ENCODE assay signal across 19 cellular contexts in the genomic region with DNA sequence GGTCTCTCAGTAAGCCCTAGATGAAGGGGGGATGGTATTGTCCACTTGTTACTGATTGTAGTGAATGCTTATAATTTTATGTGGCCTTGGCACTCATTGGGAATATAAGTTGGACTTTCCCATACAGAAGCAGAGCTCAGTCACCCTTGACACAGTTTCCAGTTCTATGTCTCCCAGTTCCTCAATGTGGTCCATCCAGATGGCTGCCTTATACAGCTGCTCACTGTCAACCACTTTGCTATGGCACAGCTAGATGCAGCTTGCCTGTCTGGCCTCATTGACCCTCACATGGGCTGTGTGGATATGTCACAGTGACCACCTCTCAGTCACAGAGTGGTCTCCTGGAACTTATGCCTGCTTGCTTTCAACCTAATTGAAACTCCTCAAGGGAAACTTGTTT. TPM values are rescaled to one million over a fixed set of nuclear protein-coding genes. Genes with fewer than 3 reads are reported as not detected.
A peak's percentile ranks its signal among the peaks of the same experiment; 100 is the strongest.
DNase-seq lines count a peak whose midpoint lies in the region; ATAC-seq, FAIRE-seq and TF ChIP-seq lines count a peak whose summit lies in the region.
"Had no signal": no experiment of that assay in that cellular context is flagged by ENCODE, and none has a peak within 500 bp of the region (broad histone marks: within the 10 kb centered on the region; RNA-seq: fewer than 3 reads in every experiment).

No MANE protein-coding gene starts in this region.

- DNase-seq in MV-4-11 (lab: John Stamatoyannopoulos, UW) (peak; percentile 74), GM12878 (ENCODE audit: low read depth, low spot score) (no peak), neural crest cell (ENCODE audit: low read depth, low spot score) (no peak), chondrocyte (ENCODE audit: low spot score) (no peak)
- no peak for DNase-seq in activated CD4-positive, CD25-positive, alpha-beta regulatory T cell treated with anti-CD3 and anti-CD28 coated beads, Interleukin-2, amount 50 U/mL, for 72 hours
- DNase-seq: BE2C; C1 segment of cervical spinal cord; CD4-positive, alpha-beta memory T cell; DMS153; DMS79 treated with DMSO at 0.1 percent for 48 hours; GF-D8; HCEC 1CT had no signal

- no peak overlapping the region for H2AFZ ChIP-seq in GM12878 (ENCODE audit: control insufficient read depth, low read depth, low read length)
- H2AFZ ChIP-seq: GM23338 had no signal

- H3K4me3 ChIP-seq in GM12878 = no peak overlapping the region
- H3K4me3 ChIP-seq: GM23338 had no signal

- ATAC-seq in GM12878 (no peak), GM18868 (IDR thresholded peaks at IDR 0.05; ENCODE audit: unreplicated experiment) (no peak), GM19328 (IDR thresholded peaks at IDR 0.05; ENCODE audit: unreplicated experiment) (no peak)
- ATAC-seq: GM23338 had no signal

- no peak for TF ChIP-seq RAD21 in GM12878 (IDR thresholded peaks at IDR 0.05; ENCODE audit: insufficient read depth, low read depth, low read length)

- no peaks in the 10 kb centered on the region for H3K27me3 ChIP-seq in GM12878 (replicated peaks in 1 of 2; ENCODE audit: control insufficient read depth in 2 of 2, insufficient read depth in 2 of 2, low read length in 1 of 2)
- H3K27me3 ChIP-seq: BE2C had no signal

- H3K27ac Mint-ChIP-seq in neural crest cell (ENCODE audit: unreplicated experiment) (peak overlapping the region; percentile 86), chondrocyte (ENCODE audit: unreplicated experiment) (no peak overlapping the region)
- H3K27ac Mint-ChIP-seq: GM23338 had no signal

- H3K4me3 Mint-ChIP-seq in neural crest cell (no peak overlapping the region), chondrocyte (ENCODE audit: unreplicated experiment) (no peak overlapping the region)
- H3K4me3 Mint-ChIP-seq: CD4-positive, alpha-beta memory T cell; GM23338 had no signal

- SMC1A ChIA-PET in GM12878 (lab: Charles Lee; ENCODE audit: uncharacterized antibody, unreplicated experiment) = interaction anchor here (0.6 to 1.2 kb wide), 3 partner anchors 12 to 177 kb away, joined by 3 read pairs; no protein-coding TSS in a partner anchor

- H3K27ac ChIP-seq in C4-2B = peak overlapping the region; percentile 38; the same call in 1 of the 2 replicates
- no peak overlapping the region for H3K27ac ChIP-seq in GM12878 (ENCODE audit: control insufficient read depth, insufficient read depth)
- H3K27ac ChIP-seq: HL-60 had no signal

- TF ChIP-seq CTCF in C4-2B (conservative IDR thresholded peaks at IDR 0.05) (no peak), GM12878 (IDR thresholded peaks at IDR 0.05 in 2 of 3, conservative IDR thresholded peaks at IDR 0.05 in 1 of 3; ENCODE audit: control insufficient read depth in 2 of 3, extremely low read depth in 1 of 3, insufficient read depth in 1 of 3, low read depth in 3 of 3, low read length in 3 of 3) (no peak), neural crest cell (conservative IDR thresholded peaks at IDR 0.05) (no peak), chondrocyte (IDR thresholded peaks at IDR 0.05) (no peak)

- no peaks in the 10 kb centered on the region for H3K4me1 ChIP-seq in GM12878 (ENCODE audit: control insufficient read depth, insufficient read depth, low read length)
- H3K4me1 ChIP-seq: BE2C had no signal

- RAD21 ChIA-PET in GM12878 (lab: Charles Lee; ENCODE audit: unreplicated experiment) = interaction anchor here (0.6 kb wide), 1 partner anchor 702 kb away, joined by 3 read pairs; no protein-coding TSS in a partner anchor

- no peaks in the 10 kb centered on the region for H3K79me2 ChIP-seq in GM12878 (ENCODE audit: control insufficient read depth, insufficient read depth, low read length)

- no peaks in the 10 kb centered on the region for H3K9me3 ChIP-seq in GM12878 (replicated peaks; ENCODE audit: control insufficient read depth, insufficient read depth, low read length)
- H3K9me3 ChIP-seq: BE2C had no signal

- TF ChIP-seq POLR2A in GM12878 (IDR thresholded peaks at IDR 0.05; ENCODE audit: low read depth, low read length) = no peak

- CTCF ChIA-PET in GM12878 (lab: Yijun Ruan, JAX) = interaction anchor here (1.3 kb wide), 1 partner anchor 177 kb away, joined by 3 read pairs; no protein-coding TSS in a partner anchor

- H3K9ac ChIP-seq in GM12878 (ENCODE audit: control insufficient read depth, insufficient read depth, low read length) = no peak overlapping the region

- H3K36me3 Mint-ChIP-seq in neural crest cell (ENCODE audit: low read depth) (peaks cover 21% of the 10 kb centered on the region), chondrocyte (ENCODE audit: low read depth) (peaks cover 29% of the 10 kb centered on the region)

- no TSS peak for BruUV-seq in GM12878 (replicated peaks; lab: Mats Ljungman, UMichigan)

- H3K4me1 Mint-ChIP-seq in neural crest cell = no peaks in the 10 kb centered on the region
- no peaks in the 10 kb centered on the region for H3K4me1 Mint-ChIP-seq in chondrocyte (ENCODE audit: low read depth)
- H3K4me1 Mint-ChIP-seq: GM23338 had no signal

- no peak for FAIRE-seq in GM12878 (lab: Jason Lieb, UNC)
- FAIRE-seq: GM18507, H54 had no signal

- H3K4me2 ChIP-seq in GM12878 (ENCODE audit: control insufficient read depth, insufficient read depth) = no peak overlapping the region
- H3K4me2 ChIP-seq: GM23338 had no signal

- H4K20me1 ChIP-seq in GM12878 (ENCODE audit: control insufficient read depth, insufficient read depth) = no peaks in the 10 kb centered on the region

- H3K36me3 ChIP-seq in GM12878 (ENCODE audit: control insufficient read depth in 2 of 2, insufficient read depth in 2 of 2, low read length in 1 of 2) = peaks cover 0 to 9% of the 10 kb centered on the region in 2 experiments; a peak in 2 of 4 replicates

- no peak for TF ChIP-seq EP300 in GM12878 (IDR thresholded peaks at IDR 0.05; ENCODE audit: borderline replicate concordance in 1 of 2, control insufficient read depth in 1 of 2, low read depth in 2 of 2, low read length in 2 of 2)

- in situ Hi-C loops in GM12878 (cut with MboI) = no loop called here

- intact Hi-C loops in GM12878 (cut with micrococcal nuclease; ENCODE audit: unreplicated experiment) = no loop called here

- POLR2A ChIA-PET in GM12878 (lab: Charles Lee) = interaction anchor here (0.6 to 0.7 kb wide), 4 partner anchors 22 to 573 kb away, joined by 3 to 4 read pairs (median 4); a partner anchor contains a TSS

- H3K27me3 Mint-ChIP-seq in neural crest cell (ENCODE audit: low read depth) (no peaks in the 10 kb centered on the region), chondrocyte (ENCODE audit: low read depth) (no peaks in the 10 kb centered on the region)
- H3K27me3 Mint-ChIP-seq: CD4-positive, alpha-beta memory T cell had no signal

- peaks cover 11% of the 10 kb centered on the region for H3K9me3 Mint-ChIP-seq in neural crest cell
- H3K9me3 Mint-ChIP-seq in chondrocyte (ENCODE audit: low read depth) = peaks cover 22% of the 10 kb centered on the region

RNA-seq across cellular contexts. Expression of a gene that starts 21.7 kb away (rescaled TPM):
- total RNA-seq in GM12878 (2013; cell fraction: nucleolus; rRNA removed) = 49.7 and 61.2 TPM in 2 replicates
- 53.3 and 58.1 TPM in 2 replicates for total RNA-seq in GM12878 (2014; rRNA removed)
- total RNA-seq in GM12878 (2014; rRNA removed; fragmentation: Illumina TruSeq; extraction: Trizol) = 54.8 and 54.9 TPM in 2 replicates
- 31.5 and 31.8 TPM in 2 replicates for total RNA-seq in GM12878 (2021)
- polyA plus RNA-seq in GM12878 (2011; ENCODE audit: low read depth) = 22.7 TPM
- polyA plus RNA-seq in GM12878 (2011; rRNA removed) = 65.1 and 65.9 TPM in 2 replicates
- polyA plus RNA-seq in GM12878 (2011; cell fraction: cytosol; rRNA removed) = 37.4 and 45.2 TPM in 2 replicates
- polyA plus RNA-seq in GM12878 (2011; cell fraction: nucleus; rRNA removed) = 27.5 and 31.7 TPM in 2 replicates
- 20.1 and 22.9 TPM in 2 replicates for polyA plus RNA-seq in GM12878 (2012)
- 51.5 and 60.6 TPM in 2 replicates for polyA plus RNA-seq in GM12878 (2014; fragmentation: Illumina TruSeq; extraction: Trizol)
- polyA plus RNA-seq in GM12878 (2014; fragmentation: Nextera tagmentation; extraction: Ambion mirVana) = 10 to 100 TPM; 12.4 to 19.5 TPM
- polyA plus RNA-seq in GM12878 (2014; rRNA removed) = 27.7 and 34.1 TPM in 2 replicates
- 10 to 100 TPM; 38.7 to 43.9 TPM for polyA plus RNA-seq in GM12878 (2016; fragmentation: Nextera tagmentation; extraction: Ambion mirVana)
- 66.1 and 89.0 TPM in 2 replicates for polyA minus RNA-seq in GM12878 (2011; rRNA and poly(A)+ RNA removed)
- 13.1 and 16.2 TPM in 2 replicates for polyA minus RNA-seq in GM12878 (2011; cell fraction: cytosol; rRNA and poly(A)+ RNA removed)
- 10.6 and 15.5 TPM in 2 replicates for polyA minus RNA-seq in GM12878 (2011; cell fraction: nucleus; rRNA and poly(A)+ RNA removed)
- total RNA-seq in neural crest cell = 101 TPM in 2 replicates
- total RNA-seq in chondrocyte = 84.9 to 89.9 TPM (median 86.4 TPM) in 3 replicates

RNA-seq across cellular contexts. Expression of a gene that starts 22.2 kb away (rescaled TPM):
- total RNA-seq in GM12878 (2013; cell fraction: nucleolus; rRNA removed) = 502 and 522 TPM in 2 replicates
- total RNA-seq in GM12878 (2014; rRNA removed) (117 and 145 TPM in 2 replicates), GM12878 (2014; rRNA removed; fragmentation: Illumina TruSeq; extraction: Trizol) (58.9 and 59.8 TPM in 2 replicates), GM12878 (2021) (88.8 and 92.8 TPM in 2 replicates), neural crest cell (80.4 and 94.1 TPM in 2 replicates), chondrocyte (67.1 to 77.2 TPM (median 70.5 TPM) in 3 replicates)
- 85.1 TPM for polyA plus RNA-seq in GM12878 (2011; ENCODE audit: low read depth)
- polyA plus RNA-seq in GM12878 (2011; rRNA removed) (134 and 180 TPM in 2 replicates), GM12878 (2014; fragmentation: Illumina TruSeq; extraction: Trizol) (56.9 and 73.2 TPM in 2 replicates), GM12878 (2014; fragmentation: Nextera tagmentation; extraction: Ambion mirVana) (10 to 100 TPM; 90.6 to 90.7 TPM), GM12878 (2014; rRNA removed) (58.4 and 65.5 TPM in 2 replicates), GM12878 (2016; fragmentation: Nextera tagmentation; extraction: Ambion mirVana) (10 to 100 TPM; 76.9 to 86.4 TPM)
- polyA plus RNA-seq in GM12878 (2011; cell fraction: cytosol; rRNA removed) = 57.9 and 70.0 TPM in 2 replicates
- 110 and 124 TPM in 2 replicates for polyA plus RNA-seq in GM12878 (2011; cell fraction: nucleus; rRNA removed)
- 98.3 and 108 TPM in 2 replicates for polyA plus RNA-seq in GM12878 (2012)
- 139 and 161 TPM in 2 replicates for polyA minus RNA-seq in GM12878 (2011; rRNA and poly(A)+ RNA removed)
- 40.2 and 47.3 TPM in 2 replicates for polyA minus RNA-seq in GM12878 (2011; cell fraction: cytosol; rRNA and poly(A)+ RNA removed)
- polyA minus RNA-seq in GM12878 (2011; cell fraction: nucleus; rRNA and poly(A)+ RNA removed) = 111 and 131 TPM in 2 replicates

RNA-seq across cellular contexts. Expression of a gene that starts 40.1 kb away (rescaled TPM):
- 245 and 246 TPM in 2 replicates for total RNA-seq in GM12878 (2013; cell fraction: nucleolus; rRNA removed)
- 38.6 and 45.0 TPM in 2 replicates for total RNA-seq in GM12878 (2014; rRNA removed)
- total RNA-seq in GM12878 (2014; rRNA removed; fragmentation: Illumina TruSeq; extraction: Trizol) = 36.0 and 36.9 TPM in 2 replicates
- total RNA-seq in GM12878 (2021) = 35.3 and 36.4 TPM in 2 replicates
- 11.4 TPM for polyA plus RNA-seq in GM12878 (2011; ENCODE audit: low read depth)
- 66.2 and 110 TPM in 2 replicates for polyA plus RNA-seq in GM12878 (2011; rRNA removed)
- 17.7 and 19.5 TPM in 2 replicates for polyA plus RNA-seq in GM12878 (2011; cell fraction: cytosol; rRNA removed)
- 117 and 123 TPM in 2 replicates for polyA plus RNA-seq in GM12878 (2011; cell fraction: nucleus; rRNA removed)
- polyA plus RNA-seq in GM12878 (2012) = 16.4 and 18.6 TPM in 2 replicates
- 33.6 and 40.2 TPM in 2 replicates for polyA plus RNA-seq in GM12878 (2014; fragmentation: Illumina TruSeq; extraction: Trizol)
- polyA plus RNA-seq in GM12878 (2014; fragmentation: Nextera tagmentation; extraction: Ambion mirVana) = 10 to 100 TPM; 16.2 to 19.1 TPM
- polyA plus RNA-seq in GM12878 (2014; rRNA removed) = 31.2 and 33.8 TPM in 2 replicates
- 10 to 100 TPM; 36.8 to 37.5 TPM for polyA plus RNA-seq in GM12878 (2016; fragmentation: Nextera tagmentation; extraction: Ambion mirVana)
- 34.9 and 36.1 TPM in 2 replicates for polyA minus RNA-seq in GM12878 (2011; rRNA and poly(A)+ RNA removed)
- polyA minus RNA-seq in GM12878 (2011; cell fraction: cytosol; rRNA and poly(A)+ RNA removed) = 13.0 and 13.9 TPM in 2 replicates
- polyA minus RNA-seq in GM12878 (2011; cell fraction: nucleus; rRNA and poly(A)+ RNA removed) = 65.8 and 104 TPM in 2 replicates
- total RNA-seq in neural crest cell = 76.2 and 76.3 TPM in 2 replicates
- total RNA-seq in chondrocyte = 35.5 to 45.2 TPM (median 39.8 TPM) in 3 replicates
